11 cellular contexts compared by ENCODE assay signal in the genomic region with DNA sequence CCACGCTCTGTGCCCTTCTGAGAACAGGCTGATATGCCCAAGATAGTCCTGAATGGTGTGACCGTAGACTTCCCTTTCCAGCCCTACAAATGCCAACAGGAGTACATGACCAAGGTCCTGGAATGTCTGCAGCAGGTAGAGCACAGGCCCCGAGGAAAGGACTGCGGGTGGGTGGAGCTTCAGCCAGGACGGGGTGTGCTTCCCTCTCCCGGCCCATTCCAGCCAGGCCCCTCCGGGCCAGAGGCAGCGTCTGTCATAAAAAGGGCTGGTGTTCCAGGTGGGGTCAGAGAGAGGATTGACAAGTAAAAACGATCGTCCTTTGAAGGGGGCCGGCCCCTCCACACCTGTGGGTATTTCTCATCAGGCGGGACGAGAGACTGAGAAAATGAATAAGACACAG. TPM values are rescaled to one million over a fixed set of nuclear protein-coding genes. Genes with fewer than 3 reads are reported as not detected.
DNase-seq lines count a peak whose midpoint lies in the region; ATAC-seq and TF ChIP-seq lines count a peak whose summit lies in the region.
"Had no signal": no experiment of that assay in that cellular context is flagged by ENCODE, and none has a peak within 500 bp of the region (broad histone marks: within the 10 kb centered on the region; RNA-seq: fewer than 3 reads in every experiment).

No MANE protein-coding gene starts in this region.

- peak overlapping the region; percentile 86 for H3K9ac ChIP-seq in PC-3 (ENCODE audit: low read length)
- no peak overlapping the region for H3K9ac ChIP-seq in parathyroid adenoma

- H3K9me3 ChIP-seq in Caco-2: no peaks in the 10 kb centered on the region
- H3K9me3 ChIP-seq in PC-3 (ENCODE audit: low read length): no peaks in the 10 kb centered on the region
- no peaks in the 10 kb centered on the region for H3K9me3 ChIP-seq in parathyroid adenoma (ENCODE audit: control insufficient read depth, low read length)
- H3K9me3 ChIP-seq: testis had no signal

- intact Hi-C loops in Caco-2 (cut with micrococcal nuclease; ENCODE audit: unreplicated experiment): loop anchor here (2.0 kb wide), 1 partner anchor 33 kb away; a partner anchor contains a TSS
- intact Hi-C loops in PC-3 (cut with micrococcal nuclease): loop anchor here (2.0 kb wide), 2 partner anchors 23 to 31 kb away; no protein-coding TSS in a partner anchor

- peaks cover 15% of the 10 kb centered on the region for H3K4me1 Mint-ChIP-seq in Caco-2 (ENCODE audit: low read depth, unreplicated experiment)

- no peaks in the 10 kb centered on the region for H3K9me2 ChIP-seq in PC-3 (replicated peaks; ENCODE audit: low read length)

- no peaks in the 10 kb centered on the region for H3K9me3 Mint-ChIP-seq in Caco-2 (ENCODE audit: unreplicated experiment)

- H3K27me3 ChIP-seq in Caco-2 (replicated peaks; ENCODE audit: control insufficient read depth, insufficient read depth, low read length) (no peaks in the 10 kb centered on the region), PC-3 (ENCODE audit: low read length) (no peaks in the 10 kb centered on the region), parathyroid adenoma (ENCODE audit: control insufficient read depth, insufficient read depth, low read length) (no peaks in the 10 kb centered on the region)
- H3K27me3 ChIP-seq: testis had no signal

- H3F3A ChIP-seq in PC-3 (ENCODE audit: low read length, unreplicated experiment): no peaks in the 10 kb centered on the region

- DNase-seq in Caco-2 (no peak), PC-3 (peak; percentile 12), epithelial cell of proximal tubule (ENCODE audit: low read depth) (no peak), HT-29 (ENCODE audit: low spot score) (no peak), DMS 273 treated with DMSO at 0.1 percent for 48 hours (lab: John Stamatoyannopoulos, UW) (no peak)
- DNase-seq: foreskin melanocyte; NK-92 treated with Interleukin-12 subunit alpha and Interleukin-12 subunit beta, amount 100 ng/mL, for 24 hours; testis had no signal

- H3K4me3 Mint-ChIP-seq in Caco-2 (ENCODE audit: unreplicated experiment): peak overlapping the region; percentile 86

- TF ChIP-seq CTCF in Caco-2 (IDR thresholded peaks at IDR 0.05; ENCODE audit: insufficient read depth in 1 of 2, low read depth in 1 of 2, low read length in 1 of 2, severe bottlenecking in 1 of 2, unreplicated experiment in 1 of 2) (no peak), PC-3 (conservative IDR thresholded peaks at IDR 0.05; ENCODE audit: low read depth, low read length) (no peak), epithelial cell of proximal tubule (conservative IDR thresholded peaks at IDR 0.05; ENCODE audit: low read depth, low read length) (no peak), parathyroid adenoma (IDR thresholded peaks at IDR 0.05) (no peak)

- H3K79me2 ChIP-seq in PC-3 (ENCODE audit: low read length): peaks cover 25% of the 10 kb centered on the region
- H3K79me2 ChIP-seq in parathyroid adenoma: peaks cover 26% of the 10 kb centered on the region

- H3K36me3 Mint-ChIP-seq in Caco-2 (ENCODE audit: insufficient read depth, unreplicated experiment): peaks cover 16% of the 10 kb centered on the region

- H2AFZ ChIP-seq in PC-3 (ENCODE audit: low read length) (0 out of 2 replicates have a peak overlapping the region, but pooled peaks have one; percentile 92), parathyroid adenoma (no peak overlapping the region)

- H4K20me1 ChIP-seq in PC-3 (ENCODE audit: low read length): no peaks in the 10 kb centered on the region

- CTCF ChIA-PET in Caco-2 (lab: Charles Lee): interaction anchor here (2.1 kb wide), 1 partner anchor 17 kb away, joined by 29 read pairs; no protein-coding TSS in a partner anchor
- CTCF ChIA-PET in PC-3 (lab: Charles Lee): no interaction called here

- H3K27ac ChIP-seq in PC-3 (ENCODE audit: low read length): no peak overlapping the region
- peak overlapping the region; percentile 82 for H3K27ac ChIP-seq in parathyroid adenoma

- H3K36me3 ChIP-seq in Caco-2 (ENCODE audit: control insufficient read depth, insufficient read depth, low read length) (no peaks in the 10 kb centered on the region; the same call in 1 of the 2 replicates), PC-3 (ENCODE audit: low read depth, low read length) (peaks cover 32% of the 10 kb centered on the region; the same call in 1 of the 2 replicates), parathyroid adenoma (ENCODE audit: control insufficient read depth, insufficient read depth, low read length) (no peaks in the 10 kb centered on the region)

- H3K4me3 ChIP-seq in Caco-2 (ENCODE audit: low read depth, low read length) (peak overlapping the region; percentile 82), PC-3 (ENCODE audit: low read length) (peak overlapping the region; percentile 91), epithelial cell of proximal tubule (ENCODE audit: low read depth, low read length) (peak overlapping the region; percentile 75), parathyroid adenoma (ENCODE audit: low read depth, low read length) (peak overlapping the region; percentile 99)

- BruUV-seq in Caco-2 (replicated peaks; lab: Mats Ljungman, UMichigan): no TSS peak
- BruUV-seq in PC-3 (replicated peaks; lab: Mats Ljungman, UMichigan): no TSS peak

- peak overlapping the region; percentile 95 for H3K4me2 ChIP-seq in PC-3 (ENCODE audit: low read length)
- peak overlapping the region; percentile 92 for H3K4me2 ChIP-seq in parathyroid adenoma (ENCODE audit: low read length)

- ATAC-seq in PC-3: peak; percentile 19; the same call in 1 of the 2 replicates
- ATAC-seq in HG03095 (IDR thresholded peaks at IDR 0.05; ENCODE audit: unreplicated experiment): no peak
- ATAC-seq in HG03175 (IDR thresholded peaks at IDR 0.05; ENCODE audit: unreplicated experiment): no peak

- H3K27me3 Mint-ChIP-seq in Caco-2 (ENCODE audit: insufficient read depth, unreplicated experiment): no peaks in the 10 kb centered on the region

- POLR2A ChIA-PET in Caco-2 (lab: Charles Lee): no interaction called here
- POLR2A ChIA-PET in PC-3 (lab: Charles Lee; ENCODE audit: unreplicated experiment): no interaction called here

- H3K4me1 ChIP-seq in Caco-2 (peaks cover 10% of the 10 kb centered on the region), PC-3 (ENCODE audit: insufficient read depth, low read length) (peaks cover 9% of the 10 kb centered on the region; the same call in 1 of the 2 replicates), parathyroid adenoma (peaks cover 15% of the 10 kb centered on the region)

- H3K27ac Mint-ChIP-seq in Caco-2 (ENCODE audit: unreplicated experiment): peak overlapping the region; percentile 77

RNA-seq across cellular contexts. Expression of a gene that starts 1.3 kb away (rescaled TPM):
- total RNA-seq in Caco-2 (2022) (51.1 and 61.6 TPM in 2 replicates), PC-3 (2014; rRNA removed) (43.0 and 56.2 TPM in 2 replicates), epithelial cell of proximal tubule (26.5 and 29.1 TPM in 2 replicates)
- total RNA-seq in HT-29 (2014; rRNA removed; shearing (Covaris generic)): 43.0 and 55.1 TPM in 2 replicates

RNA-seq across cellular contexts. Expression of a gene that starts 6.1 kb away (rescaled TPM):
- total RNA-seq in Caco-2 (2022): 27.4 and 27.9 TPM in 2 replicates
- 15.8 and 24.5 TPM in 2 replicates for total RNA-seq in PC-3 (2014; rRNA removed)
- total RNA-seq in epithelial cell of proximal tubule: 64.5 and 112 TPM in 2 replicates
- total RNA-seq in HT-29 (2014; rRNA removed; shearing (Covaris generic)): 4.7 and 7.0 TPM in 2 replicates

RNA-seq across cellular contexts. Expression of a gene that starts 32.5 kb away (rescaled TPM):
- total RNA-seq in Caco-2 (2022) (20.6 and 21.5 TPM in 2 replicates), PC-3 (2014; rRNA removed) (13.7 and 21.9 TPM in 2 replicates), epithelial cell of proximal tubule (10.5 and 10.7 TPM in 2 replicates)
- 42.5 and 43.6 TPM in 2 replicates for total RNA-seq in HT-29 (2014; rRNA removed; shearing (Covaris generic))

RNA-seq across cellular contexts. Expression of a gene that starts 37.1 kb away (rescaled TPM):
- total RNA-seq in Caco-2 (2022) (not detected in 2 replicates), PC-3 (2014; rRNA removed) (41.6 and 59.0 TPM in 2 replicates), epithelial cell of proximal tubule (509 and 817 TPM in 2 replicates)
- 4.1 and 4.9 TPM in 2 replicates for total RNA-seq in HT-29 (2014; rRNA removed; shearing (Covaris generic))

RNA-seq across cellular contexts. Expression of a gene that starts 48.4 kb away (rescaled TPM):
- total RNA-seq in Caco-2 (2022) (119 and 126 TPM in 2 replicates), PC-3 (2014; rRNA removed) (71.2 and 73.5 TPM in 2 replicates), epithelial cell of proximal tubule (42.1 and 49.0 TPM in 2 replicates)
- 82.0 and 86.1 TPM in 2 replicates for total RNA-seq in HT-29 (2014; rRNA removed; shearing (Covaris generic))
